In the genomic region with DNA sequence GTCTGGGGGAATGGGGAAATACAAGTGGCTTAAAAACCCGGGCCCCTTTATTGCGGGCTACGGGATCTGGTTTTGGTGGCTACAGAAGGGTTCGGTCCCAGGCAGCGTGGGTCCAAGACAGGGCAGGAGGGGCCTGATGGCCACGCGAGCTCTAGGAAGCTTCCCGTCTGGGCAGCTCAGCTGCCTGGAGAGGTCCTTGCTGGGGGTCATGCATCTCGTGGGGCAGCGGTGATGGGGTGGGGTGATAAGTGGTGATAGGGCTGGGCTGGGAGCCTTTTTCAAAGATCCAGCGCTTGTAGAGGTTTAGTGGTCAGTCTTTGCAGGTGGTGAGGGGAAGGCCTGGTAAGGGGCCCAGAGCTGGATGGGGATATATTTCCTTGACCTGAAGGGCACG, we compare ENCODE assay signal across 22 cellular contexts. TPM values are rescaled to one million over a fixed set of nuclear protein-coding genes. Genes with fewer than 3 reads are reported as not detected.
DNase-seq lines count a peak whose midpoint lies in the region; ATAC-seq, FAIRE-seq and TF ChIP-seq lines count a peak whose summit lies in the region.
"Had no signal": no experiment of that assay in that cellular context is flagged by ENCODE, and none has a peak within 500 bp of the region (broad histone marks: within the 10 kb centered on the region; RNA-seq: fewer than 3 reads in every experiment).

No MANE protein-coding gene starts in this region.

- H3K4me3 Mint-ChIP-seq in stimulated activated naive CD8-positive, alpha-beta T cell treated with anti-CD3 and anti-CD28 coated beads, Interleukin-15, amount 100 ng/mL, for 72 hours: peak overlapping the region; percentile 26 to 68
- H3K4me3 Mint-ChIP-seq in activated naive CD8-positive, alpha-beta T cell treated with anti-CD3 and anti-CD28 coated beads for 36 hours: peak overlapping the region; percentile 33
- H3K4me3 Mint-ChIP-seq in immature natural killer cell: peak overlapping the region in 4 of 5 donors; percentile 8 to 28 (median 15)

- H3K27me3 ChIP-seq in upper lobe of right lung: peaks cover 78% of the 10 kb centered on the region

- intact Hi-C loops in upper lobe of right lung (cut with DNase I): no loop called here

- H3K36me3 ChIP-seq in upper lobe of right lung: no peaks in the 10 kb centered on the region
- H3K36me3 ChIP-seq: right atrium auricular region had no signal

- peaks cover 22% of the 10 kb centered on the region for H3K4me1 ChIP-seq in upper lobe of right lung

- DNase-seq in stimulated activated naive CD8-positive, alpha-beta T cell treated with anti-CD3 and anti-CD28 coated beads, Interleukin-15, amount 100 ng/mL, for 72 hours: no peak
- DNase-seq in stimulated activated naive CD8-positive, alpha-beta T cell treated with anti-CD3 and anti-CD28 coated beads, Interleukin-15, Interleukin-2, amounts not matched to agents 100 U/mL and 50 U/mL, for 24 hours: no peak
- DNase-seq in activated naive CD8-positive, alpha-beta T cell treated with anti-CD3 and anti-CD28 coated beads for 36 hours: no peak
- DNase-seq in immature natural killer cell: no peak
- peak; percentile 56 for DNase-seq in upper lobe of right lung
- no peak for DNase-seq in D721Med (ENCODE audit: insufficient read length, low spot score)
- no peak for DNase-seq in frontal cortex (ENCODE audit: low spot score in 2 of 2)
- DNase-seq in NCI-H1436 treated with DMSO at 0.1 percent for 48 hours (lab: John Stamatoyannopoulos, UW): no peak
- DNase-seq: activated CD4-positive, alpha-beta T cell treated with anti-CD3 and anti-CD28 coated beads, Interleukin-2, amount 50 U/mL, for 4 hours; dermis blood vessel endothelial cell; NCI-H1694 treated with DMSO at 0.1 percent for 48 hours; stomach had no signal

- no peak for ATAC-seq in stimulated activated naive CD8-positive, alpha-beta T cell treated with anti-CD3 and anti-CD28 coated beads, Interleukin-15, amount 100 ng/mL, for 72 hours
- no peak for ATAC-seq in stimulated activated naive CD8-positive, alpha-beta T cell treated with anti-CD3 and anti-CD28 coated beads, Interleukin-15, Interleukin-2, amounts not matched to agents 100 U/mL and 50 U/mL, for 24 hours
- ATAC-seq in upper lobe of right lung: no peak
- ATAC-seq: activated naive CD4-positive, alpha-beta T cell treated with anti-CD3 and anti-CD28 coated beads, Interleukin-2, amount 50 U/mL, for 72 hours; esophagus mucosa had no signal

- no peaks in the 10 kb centered on the region for H3K9me3 ChIP-seq in upper lobe of right lung
- H3K9me3 ChIP-seq: HAP-1, right atrium auricular region had no signal

- peaks cover 2% of the 10 kb centered on the region for H3K36me3 Mint-ChIP-seq in activated naive CD8-positive, alpha-beta T cell treated with anti-CD3 and anti-CD28 coated beads for 36 hours
- H3K36me3 Mint-ChIP-seq in immature natural killer cell: peaks cover 0 to 3% (median 0%) of the 10 kb centered on the region in 3 donors

- no peaks in the 10 kb centered on the region for H3K9me3 Mint-ChIP-seq in stimulated activated naive CD8-positive, alpha-beta T cell treated with anti-CD3 and anti-CD28 coated beads, Interleukin-15, amount 100 ng/mL, for 72 hours
- no peaks in the 10 kb centered on the region for H3K9me3 Mint-ChIP-seq in activated naive CD8-positive, alpha-beta T cell treated with anti-CD3 and anti-CD28 coated beads for 36 hours
- H3K9me3 Mint-ChIP-seq in immature natural killer cell: peaks cover 0 to 5% (median 0%) of the 10 kb centered on the region in 6 donors
- H3K9me3 Mint-ChIP-seq: activated naive CD4-positive, alpha-beta T cell treated with anti-CD3 and anti-CD28 coated beads, Interleukin-2, amount 50 U/mL, for 72 hours had no signal

- no peak overlapping the region for H3K4me3 ChIP-seq in upper lobe of right lung
- H3K4me3 ChIP-seq: HAP-1 had no signal

- no peak overlapping the region for H3K27ac Mint-ChIP-seq in stimulated activated naive CD8-positive, alpha-beta T cell treated with anti-CD3 and anti-CD28 coated beads, Interleukin-15, amount 100 ng/mL, for 72 hours
- H3K27ac Mint-ChIP-seq in activated naive CD8-positive, alpha-beta T cell treated with anti-CD3 and anti-CD28 coated beads for 36 hours: no peak overlapping the region
- no peak overlapping the region for H3K27ac Mint-ChIP-seq in immature natural killer cell
- H3K27ac Mint-ChIP-seq: activated naive CD4-positive, alpha-beta T cell treated with anti-CD3 and anti-CD28 coated beads, Interleukin-2, amount 50 U/mL, for 72 hours had no signal

- H3K27ac ChIP-seq in upper lobe of right lung: no peak overlapping the region
- H3K27ac ChIP-seq: right atrium auricular region, stomach had no signal

- TF ChIP-seq CTCF in upper lobe of right lung (IDR thresholded peaks at IDR 0.05) (no peak), D721Med (IDR thresholded peaks at IDR 0.05; ENCODE audit: insufficient read depth, missing control alignments) (no peak)

- H3K4me1 Mint-ChIP-seq in stimulated activated naive CD8-positive, alpha-beta T cell treated with anti-CD3 and anti-CD28 coated beads, Interleukin-15, amount 100 ng/mL, for 72 hours: peaks cover 36% of the 10 kb centered on the region
- peaks cover 24% of the 10 kb centered on the region for H3K4me1 Mint-ChIP-seq in activated naive CD8-positive, alpha-beta T cell treated with anti-CD3 and anti-CD28 coated beads for 36 hours
- H3K4me1 Mint-ChIP-seq in immature natural killer cell: peaks cover 21 to 26% of the 10 kb centered on the region in 2 donors

- FAIRE-seq in D721Med (lab: Jason Lieb, UNC) (no peak), frontal cortex (lab: Jason Lieb, UNC) (no peak)
- FAIRE-seq: TTC549, urothelium cell line had no signal

- peaks cover 51% of the 10 kb centered on the region for H3K27me3 Mint-ChIP-seq in stimulated activated naive CD8-positive, alpha-beta T cell treated with anti-CD3 and anti-CD28 coated beads, Interleukin-15, amount 100 ng/mL, for 72 hours
- H3K27me3 Mint-ChIP-seq in activated naive CD8-positive, alpha-beta T cell treated with anti-CD3 and anti-CD28 coated beads for 36 hours: peaks cover 46% of the 10 kb centered on the region
- peaks cover 14 to 30% (median 19%) of the 10 kb centered on the region in 3 donors for H3K27me3 Mint-ChIP-seq in immature natural killer cell (ENCODE audit: low read depth in 3 of 3)

RNA-seq across cellular contexts. Expression of a gene that starts 0.8 kb away (rescaled TPM):
- total RNA-seq in activated naive CD8-positive, alpha-beta T cell treated with anti-CD3 and anti-CD28 coated beads for 36 hours: not detected
- not detected for polyA plus RNA-seq in immature natural killer cell
- total RNA-seq in upper lobe of right lung (not detected), frontal cortex (not detected)
- total RNA-seq: activated naive CD4-positive, alpha-beta T cell treated with anti-CD3 and anti-CD28 coated beads, Interleukin-2, amount 50 U/mL, for 72 hours; Daoy; dermis blood vessel endothelial cell; esophagus mucosa; glomerular endothelial cell; M059J; right atrium auricular region; stomach had no signal
- polyA plus RNA-seq: AG04450 had no signal

RNA-seq across cellular contexts. Expression of a gene that starts 18.6 kb away (rescaled TPM):
- 10 to 100 TPM; 69.5 to 71.2 TPM for total RNA-seq in activated naive CD8-positive, alpha-beta T cell treated with anti-CD3 and anti-CD28 coated beads for 36 hours
- polyA plus RNA-seq in immature natural killer cell: 10 to 100 TPM in 1 of 3 donors, 1 to 10 TPM in 2; 3.5 to 13.8 (median 5.8) TPM
- total RNA-seq in upper lobe of right lung: 146 TPM
- total RNA-seq in frontal cortex: 6.5 TPM

RNA-seq across cellular contexts. Expression of a gene that starts 26.6 kb away (rescaled TPM):
- not detected for total RNA-seq in activated naive CD8-positive, alpha-beta T cell treated with anti-CD3 and anti-CD28 coated beads for 36 hours
- polyA plus RNA-seq in immature natural killer cell: 1 to 10 TPM in 1 of 3 donors, not detected in 2; 1.2 TPM
- 22.8 TPM for total RNA-seq in upper lobe of right lung
- total RNA-seq in frontal cortex: 5.7 TPM
- total RNA-seq: activated naive CD4-positive, alpha-beta T cell treated with anti-CD3 and anti-CD28 coated beads, Interleukin-2, amount 50 U/mL, for 72 hours; Daoy; dermis blood vessel endothelial cell; glomerular endothelial cell; M059J had no signal
- polyA plus RNA-seq: AG04450 had no signal

RNA-seq across cellular contexts. Expression of a gene that starts 51.2 kb away (rescaled TPM):
- total RNA-seq in activated naive CD8-positive, alpha-beta T cell treated with anti-CD3 and anti-CD28 coated beads for 36 hours: not detected
- polyA plus RNA-seq in immature natural killer cell: not detected
- total RNA-seq in upper lobe of right lung (163 TPM), frontal cortex (not detected)
- total RNA-seq: activated naive CD4-positive, alpha-beta T cell treated with anti-CD3 and anti-CD28 coated beads, Interleukin-2, amount 50 U/mL, for 72 hours; Daoy; glomerular endothelial cell; right atrium auricular region had no signal
